In the genomic region with DNA sequence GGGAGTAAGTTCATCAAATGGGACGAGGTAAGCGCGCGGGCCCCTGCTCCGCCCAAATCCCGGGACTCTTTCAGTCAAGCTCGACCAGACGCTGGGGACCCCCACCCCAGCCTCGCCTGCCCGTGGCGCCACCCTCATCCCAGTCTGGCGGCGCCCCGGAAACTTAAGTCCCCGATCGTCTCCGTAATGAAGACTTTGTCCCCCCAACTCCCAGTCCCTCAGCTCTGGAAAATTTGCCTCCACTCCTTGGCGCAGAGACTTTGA, we compare ENCODE assay signal across 7 cellular contexts. TPM values are rescaled to one million over a fixed set of nuclear protein-coding genes. Genes with fewer than 3 reads are reported as not detected.
A peak's percentile ranks its signal among the peaks of the same experiment; 100 is the strongest.
DNase-seq lines count a peak whose midpoint lies in the region; ATAC-seq and TF ChIP-seq lines count a peak whose summit lies in the region.

No MANE protein-coding gene starts in this region.

- H3K4me1 Mint-ChIP-seq in HFFc6 (ENCODE audit: low read depth), result peaks cover 19% of the 10 kb centered on the region
- peaks cover 17% of the 10 kb centered on the region for H3K4me1 Mint-ChIP-seq in activated B cell treated with CpG ODN at 0.5 μM for 24 hours
- H3K4me1 Mint-ChIP-seq in stimulated activated naive CD8-positive, alpha-beta T cell treated with anti-CD3 and anti-CD28 coated beads, Interleukin-15, amount 100 ng/mL, for 72 hours, result peaks cover 60% of the 10 kb centered on the region

- CTCF ChIA-PET in activated B cell treated with CpG ODN at 0.5 μM for 24 hours (lab: Charles Lee), result interaction anchor here (0.7 to 2.9 kb wide), 9 partner anchors 16 to 103 kb away, joined by 3 to 13 read pairs (median 3); a partner anchor contains a TSS

- H3K4me3 ChIP-seq in iPS-18c (ENCODE audit: insufficient read depth, low read depth, low read length), result peak overlapping the region; percentile 87

- intact Hi-C loops in activated B cell treated with CpG ODN at 0.5 μM for 24 hours (cut with micrococcal nuclease), result loop anchor here (1.0 kb wide), 6 partner anchors 10 to 104 kb away; a partner anchor contains a TSS

- no peak for ATAC-seq in activated B cell treated with CpG ODN at 0.5 μM for 24 hours (ENCODE audit: low read depth)
- ATAC-seq in stimulated activated naive CD8-positive, alpha-beta T cell treated with anti-CD3 and anti-CD28 coated beads, Interleukin-15, amount 100 ng/mL, for 72 hours, result no peak
- ATAC-seq in HG03095 (IDR thresholded peaks at IDR 0.05; ENCODE audit: unreplicated experiment), result no peak

- H3K9me3 ChIP-seq in iPS-18c (ENCODE audit: control insufficient read depth, insufficient read depth, low read length), result no peaks in the 10 kb centered on the region

- H3K9me3 Mint-ChIP-seq in HFFc6 (no peaks in the 10 kb centered on the region), activated B cell treated with CpG ODN at 0.5 μM for 24 hours (no peaks in the 10 kb centered on the region)
- H3K9me3 Mint-ChIP-seq in stimulated activated naive CD8-positive, alpha-beta T cell treated with anti-CD3 and anti-CD28 coated beads, Interleukin-15, amount 100 ng/mL, for 72 hours, result no peaks in the 10 kb centered on the region

- H3K4me3 Mint-ChIP-seq in HFFc6, result peak overlapping the region; percentile 91
- H3K4me3 Mint-ChIP-seq in activated B cell treated with CpG ODN at 0.5 μM for 24 hours, result peak overlapping the region; percentile 85
- H3K4me3 Mint-ChIP-seq in stimulated activated naive CD8-positive, alpha-beta T cell treated with anti-CD3 and anti-CD28 coated beads, Interleukin-15, amount 100 ng/mL, for 72 hours, result peak overlapping the region; percentile 93 to 96

- TF ChIP-seq CTCF in HFFc6 (IDR thresholded peaks at IDR 0.05) (no peak), activated B cell treated with CpG ODN at 0.5 μM for 24 hours (IDR thresholded peaks at IDR 0.05) (no peak), GM10266 (IDR thresholded peaks at IDR 0.05; ENCODE audit: control insufficient read depth, insufficient read depth, low read depth, missing control alignments) (no peak)

- H3K36me3 Mint-ChIP-seq in HFFc6 (ENCODE audit: low read depth), result no peaks in the 10 kb centered on the region
- peaks cover 4% of the 10 kb centered on the region for H3K36me3 Mint-ChIP-seq in activated B cell treated with CpG ODN at 0.5 μM for 24 hours (ENCODE audit: low read depth)

- POLR2A ChIA-PET in activated B cell treated with CpG ODN at 0.5 μM for 24 hours (lab: Charles Lee), result interaction anchor here (1.1 to 2.8 kb wide), 8 partner anchors 9 to 65 kb away, joined by 3 to 15 read pairs (median 8); a partner anchor contains a TSS

- H3K27me3 Mint-ChIP-seq in HFFc6 (ENCODE audit: insufficient read depth) (no peaks in the 10 kb centered on the region; the same call in none of the 2 replicates), activated B cell treated with CpG ODN at 0.5 μM for 24 hours (no peaks in the 10 kb centered on the region)
- no peaks in the 10 kb centered on the region for H3K27me3 Mint-ChIP-seq in stimulated activated naive CD8-positive, alpha-beta T cell treated with anti-CD3 and anti-CD28 coated beads, Interleukin-15, amount 100 ng/mL, for 72 hours

- DNase-seq in HFFc6 (no peak), activated B cell treated with CpG ODN at 0.5 μM for 24 hours (no peak), AG20443 (ENCODE audit: low spot score) (no peak), GM10266 (ENCODE audit: extremely low spot score) (no peak)
- DNase-seq in stimulated activated naive CD8-positive, alpha-beta T cell treated with anti-CD3 and anti-CD28 coated beads, Interleukin-15, amount 100 ng/mL, for 72 hours, result no peak

- H3K27ac Mint-ChIP-seq in HFFc6 (peak overlapping the region; percentile 88), activated B cell treated with CpG ODN at 0.5 μM for 24 hours (peak overlapping the region; percentile 25)
- H3K27ac Mint-ChIP-seq in stimulated activated naive CD8-positive, alpha-beta T cell treated with anti-CD3 and anti-CD28 coated beads, Interleukin-15, amount 100 ng/mL, for 72 hours, result peak overlapping the region; percentile 75 to 89

RNA-seq across cellular contexts. Expression of a gene that starts 0.3 kb away (rescaled TPM):
- total RNA-seq in HFFc6 (2021; fragmentation: NEBNext Ultra II Directional; extraction: Animal tissue kit (Norgen Biotek cat#: 25700)), result 10 to 100 TPM; 48.1 to 58.0 (median 51.8) TPM
- total RNA-seq in activated B cell treated with CpG ODN at 0.5 μM for 24 hours, result 7.9 and 8.1 TPM in 2 replicates

RNA-seq across cellular contexts. Expression of a gene that starts 4.9 kb away (rescaled TPM):
- total RNA-seq in HFFc6 (2021; fragmentation: NEBNext Ultra II Directional; extraction: Animal tissue kit (Norgen Biotek cat#: 25700)), result 100 to 1,000 TPM; 386 to 478 (median 429) TPM
- 112 and 127 TPM in 2 replicates for total RNA-seq in activated B cell treated with CpG ODN at 0.5 μM for 24 hours

RNA-seq across cellular contexts. Expression of a gene that starts 10.8 kb away (rescaled TPM):
- total RNA-seq in HFFc6 (2021; fragmentation: NEBNext Ultra II Directional; extraction: Animal tissue kit (Norgen Biotek cat#: 25700)), result 10 to 100 TPM; 54.1 to 95.6 (median 73.1) TPM
- total RNA-seq in activated B cell treated with CpG ODN at 0.5 μM for 24 hours, result 31.4 and 39.4 TPM in 2 replicates

RNA-seq across cellular contexts. Expression of a gene that starts 17.3 kb away (rescaled TPM):
- 10 to 100 TPM; 65.1 to 80.6 (median 71.2) TPM for total RNA-seq in HFFc6 (2021; fragmentation: NEBNext Ultra II Directional; extraction: Animal tissue kit (Norgen Biotek cat#: 25700))
- total RNA-seq in activated B cell treated with CpG ODN at 0.5 μM for 24 hours, result 86.7 and 97.4 TPM in 2 replicates

RNA-seq across cellular contexts. Expression of a gene that starts 21.3 kb away (rescaled TPM):
- total RNA-seq in HFFc6 (2021; fragmentation: NEBNext Ultra II Directional; extraction: Animal tissue kit (Norgen Biotek cat#: 25700)), result 10 to 100 TPM; 21.7 to 29.5 (median 23.2) TPM
- total RNA-seq in activated B cell treated with CpG ODN at 0.5 μM for 24 hours, result 47.5 and 53.3 TPM in 2 replicates

Comparison
In these comparisons a context has a peak if more than half of its experiments do, and no peak if none do; other contexts are left out.
1. H3K27ac Mint-ChIP-seq: peak in every context shown above with its lines; median percentile 88 in HFFc6; 82 in stimulated activated naive CD8-positive, alpha-beta T cell treated with anti-CD3 and anti-CD28 coated beads, Interleukin-15, amount 100 ng/mL, for 72 hours; 25 in activated B cell treated with CpG ODN at 0.5 μM for 24 hours.